Comparison of ENCODE assay signal across 9 cellular contexts in genomic region chr20:38730989-38731737, GRCh38. TPM values are rescaled to one million over a fixed set of nuclear protein-coding genes. Genes with fewer than 3 reads are reported as not detected.
DNase-seq lines count a peak whose midpoint lies in the region; ATAC-seq lines count a peak whose summit lies in the region.
"Had no signal": no experiment of that assay in that cellular context is flagged by ENCODE, and none has a peak within 500 bp of the region (broad histone marks: within the 10 kb centered on the region; RNA-seq: fewer than 3 reads in every experiment).

No MANE protein-coding gene starts in this region.

- H3K27ac Mint-ChIP-seq in activated CD4-positive, alpha-beta T cell treated with anti-CD3 and anti-CD28 coated beads, Interleukin-2, amount 10 ng/mL, durations not matched to agents 24 days and 14 days, result peak overlapping the region; percentile 73

- peaks cover 19% of the 10 kb centered on the region for H3K36me3 Mint-ChIP-seq in activated CD4-positive, alpha-beta T cell treated with anti-CD3 and anti-CD28 coated beads, Interleukin-2, amount 10 ng/mL, durations not matched to agents 24 days and 14 days (ENCODE audit: low read depth)

- peaks cover 35% of the 10 kb centered on the region for H3K4me1 Mint-ChIP-seq in activated CD4-positive, alpha-beta T cell treated with anti-CD3 and anti-CD28 coated beads, Interleukin-2, amount 10 ng/mL, durations not matched to agents 24 days and 14 days

- peaks cover 88% of the 10 kb centered on the region for H3K27me3 Mint-ChIP-seq in activated CD4-positive, alpha-beta T cell treated with anti-CD3 and anti-CD28 coated beads, Interleukin-2, amount 10 ng/mL, durations not matched to agents 24 days and 14 days

- peak; percentile 72 for DNase-seq in CD1c-positive myeloid dendritic cell (ENCODE audit: extremely low spot score)
- DNase-seq in H4 (ENCODE audit: low spot score), result peak; percentile 54
- peak; percentile 76 for DNase-seq in NCI-H2196 (lab: John Stamatoyannopoulos, UW; ENCODE audit: unreplicated experiment)
- peak; percentile 93 for DNase-seq in activated CD4-positive, alpha-beta T cell treated with anti-CD3 and anti-CD28 coated beads, Interleukin-2, amount 10 ng/mL, durations not matched to agents 24 days and 14 days
- peak; percentile 81 for DNase-seq in dermis blood vessel endothelial cell
- DNase-seq in medulla oblongata (ENCODE audit: extremely low spot score), result peak; percentile 58
- DNase-seq in stimulated activated CD8-positive, alpha-beta memory T cell treated with anti-CD3 and anti-CD28 coated beads, Interleukin-12 subunit alpha, Interleukin-12 subunit beta, amount 100 ng/mL, for 4 hours (ENCODE audit: low read depth), result peak; percentile 51

- peak overlapping the region; percentile 70 for H3K4me3 Mint-ChIP-seq in activated CD4-positive, alpha-beta T cell treated with anti-CD3 and anti-CD28 coated beads, Interleukin-2, amount 10 ng/mL, durations not matched to agents 24 days and 14 days

- peaks cover 22% of the 10 kb centered on the region for H3K9me3 Mint-ChIP-seq in activated CD4-positive, alpha-beta T cell treated with anti-CD3 and anti-CD28 coated beads, Interleukin-2, amount 10 ng/mL, durations not matched to agents 24 days and 14 days

- no peak for ATAC-seq in HG03520 (IDR thresholded peaks at IDR 0.05; ENCODE audit: unreplicated experiment)

- intact Hi-C loops in activated CD4-positive, alpha-beta T cell treated with anti-CD3 and anti-CD28 coated beads, Interleukin-2, amount 10 ng/mL, durations not matched to agents 24 days and 14 days (cut with micrococcal nuclease), result loop anchor here (1.0 to 5.0 kb wide), 5 partner anchors 17 to 161 kb away; partner anchors contain the start of gene ACTR5

RNA-seq across cellular contexts. Expression of gene SLC32A1, which starts 6.9 kb away (rescaled TPM):
- not detected in 2 replicates for total RNA-seq in H4 (2014; rRNA removed; shearing (Covaris generic))
- total RNA-seq in activated CD4-positive, alpha-beta T cell treated with anti-CD3 and anti-CD28 coated beads, Interleukin-2, amount 10 ng/mL, durations not matched to agents 24 days and 14 days, result not detected in 2 replicates
- 0.05 TPM in 1 of 2 replicates, not detected in the other for total RNA-seq in dermis blood vessel endothelial cell
- total RNA-seq: T-helper 2 cell treated with Interferon-gamma antibody and Interleukin-4, amounts not matched to agents 100 ng/mL and 5 ng/mL, for 36 hours had no signal

RNA-seq across cellular contexts. Expression of gene ACTR5, which starts 17.1 kb away (rescaled TPM):
- total RNA-seq in H4 (2014; rRNA removed; shearing (Covaris generic)), result 5.9 and 10.3 TPM in 2 replicates
- 15.2 and 15.8 TPM in 2 replicates for total RNA-seq in activated CD4-positive, alpha-beta T cell treated with anti-CD3 and anti-CD28 coated beads, Interleukin-2, amount 10 ng/mL, durations not matched to agents 24 days and 14 days
- 9.7 and 14.1 TPM in 2 replicates for total RNA-seq in dermis blood vessel endothelial cell
